ENCODE assay signal across 25 cellular contexts in the genomic region with DNA sequence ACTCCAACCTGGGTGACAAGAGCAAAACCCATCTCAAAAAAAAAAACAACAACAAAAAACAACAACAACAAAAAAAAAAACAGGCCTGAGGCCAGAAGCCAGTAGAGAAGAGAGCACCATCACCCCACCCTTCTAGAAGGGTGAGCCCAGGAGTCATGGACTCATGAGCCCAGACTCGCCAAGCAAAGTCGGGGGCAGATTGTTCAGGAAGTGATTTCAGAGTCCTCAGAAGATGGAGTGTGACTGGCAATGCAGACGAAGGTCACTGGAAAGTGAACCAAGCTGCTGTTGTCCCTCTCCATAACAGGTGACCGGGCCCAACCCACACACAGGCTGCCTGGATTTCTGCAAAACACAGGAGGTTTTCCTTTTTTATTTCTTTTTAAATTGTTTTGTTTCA. TPM values are rescaled to one million over a fixed set of nuclear protein-coding genes. Genes with fewer than 3 reads are reported as not detected.
"Had no signal": no experiment of that assay in that cellular context is flagged by ENCODE, and none has a peak within 500 bp of the region (broad histone marks: within the 10 kb centered on the region; RNA-seq: fewer than 3 reads in every experiment).

No MANE protein-coding gene starts in this region.

- DNase-seq: activated CD4-positive, alpha-beta memory T cell treated with anti-CD3 and anti-CD28 coated beads for 36 hours; activated CD4-positive, alpha-beta T cell treated with anti-CD3 and anti-CD28 coated beads, Interleukin-2, amount 10 ng/mL, durations not matched to agents 7 days and 5 days; activated CD4-positive, CD25-positive, alpha-beta regulatory T cell; activated CD8-positive, alpha-beta memory T cell treated with anti-CD3 and anti-CD28 coated beads for 24 hours; activated gamma-delta T cell; activated naive CD4-positive, alpha-beta T cell treated with anti-CD3 and anti-CD28 coated beads, Interleukin-2, amount 10 ng/mL, durations not matched to agents 7 days and 5 days; activated naive CD8-positive, alpha-beta T cell treated with anti-CD3 and anti-CD28 coated beads, Interleukin-2, amount 10 ng/mL, durations not matched to agents 7 days and 5 days; activated T-cell treated with anti-CD3 and anti-CD28 coated beads, Interleukin-2, amount 50 U/mL, for 4 hours; adrenal gland; anterior cingulate cortex; caudate nucleus; MM.1S; NCI-H1105 treated with DMSO at 0.1 percent for 48 hours; NCI-H1436 treated with DMSO at 0.1 percent for 48 hours; NCI-H187; NCI-H2081; NCI-H446 treated with DMSO at 0.1 percent for 48 hours; NCI-H524 treated with DMSO at 0.1 percent for 48 hours; NCI-H82; SIG-M5; T-helper 2 cell; T1000 had no signal

- H3K4me1 Mint-ChIP-seq: activated CD4-positive, alpha-beta T cell treated with anti-CD3 and anti-CD28 coated beads, Interleukin-2, amount 10 ng/mL, durations not matched to agents 7 days and 5 days; activated naive CD4-positive, alpha-beta T cell treated with anti-CD3 and anti-CD28 coated beads, Interleukin-2, amount 10 ng/mL, durations not matched to agents 7 days and 5 days; activated naive CD8-positive, alpha-beta T cell treated with anti-CD3 and anti-CD28 coated beads, Interleukin-2, amount 10 ng/mL, durations not matched to agents 7 days and 5 days had no signal

- H3K27ac ChIP-seq: adrenal gland, breast epithelium had no signal

- ATAC-seq: activated T-cell treated with anti-CD3 and anti-CD28 coated beads, Interleukin-2, amount 50 U/mL, for 4 hours had no signal

- H3K4me3 Mint-ChIP-seq: activated CD4-positive, alpha-beta memory T cell treated with anti-CD3 and anti-CD28 coated beads for 36 hours; activated CD4-positive, alpha-beta T cell treated with anti-CD3 and anti-CD28 coated beads, Interleukin-2, amount 10 ng/mL, durations not matched to agents 7 days and 5 days; activated naive CD4-positive, alpha-beta T cell treated with anti-CD3 and anti-CD28 coated beads, Interleukin-2, amount 10 ng/mL, durations not matched to agents 7 days and 5 days; activated naive CD8-positive, alpha-beta T cell treated with anti-CD3 and anti-CD28 coated beads, Interleukin-2, amount 10 ng/mL, durations not matched to agents 7 days and 5 days; activated T-cell treated with anti-CD3 and anti-CD28 coated beads, Interleukin-2, amount 50 U/mL, for 4 hours had no signal

- H3K4me3 ChIP-seq: adrenal gland, breast epithelium had no signal

- H3K9me3 Mint-ChIP-seq: activated CD4-positive, alpha-beta memory T cell treated with anti-CD3 and anti-CD28 coated beads for 36 hours; activated CD4-positive, alpha-beta T cell treated with anti-CD3 and anti-CD28 coated beads, Interleukin-2, amount 10 ng/mL, durations not matched to agents 7 days and 5 days; activated naive CD4-positive, alpha-beta T cell treated with anti-CD3 and anti-CD28 coated beads, Interleukin-2, amount 10 ng/mL, durations not matched to agents 7 days and 5 days; activated naive CD8-positive, alpha-beta T cell treated with anti-CD3 and anti-CD28 coated beads, Interleukin-2, amount 10 ng/mL, durations not matched to agents 7 days and 5 days; activated T-cell treated with anti-CD3 and anti-CD28 coated beads, Interleukin-2, amount 50 U/mL, for 4 hours had no signal

- H3K27ac Mint-ChIP-seq: activated CD4-positive, alpha-beta memory T cell treated with anti-CD3 and anti-CD28 coated beads for 36 hours; activated CD4-positive, alpha-beta T cell treated with anti-CD3 and anti-CD28 coated beads, Interleukin-2, amount 10 ng/mL, durations not matched to agents 7 days and 5 days; activated naive CD4-positive, alpha-beta T cell treated with anti-CD3 and anti-CD28 coated beads, Interleukin-2, amount 10 ng/mL, durations not matched to agents 7 days and 5 days; activated naive CD8-positive, alpha-beta T cell treated with anti-CD3 and anti-CD28 coated beads, Interleukin-2, amount 10 ng/mL, durations not matched to agents 7 days and 5 days had no signal

- H3K36me3 Mint-ChIP-seq: activated CD4-positive, alpha-beta memory T cell treated with anti-CD3 and anti-CD28 coated beads for 36 hours; activated naive CD4-positive, alpha-beta T cell treated with anti-CD3 and anti-CD28 coated beads, Interleukin-2, amount 10 ng/mL, durations not matched to agents 7 days and 5 days; activated naive CD8-positive, alpha-beta T cell treated with anti-CD3 and anti-CD28 coated beads, Interleukin-2, amount 10 ng/mL, durations not matched to agents 7 days and 5 days had no signal

- H3K36me3 ChIP-seq: adrenal gland, breast epithelium had no signal

- FAIRE-seq: RCC 7860, TTC549 had no signal

- H3K4me1 ChIP-seq: breast epithelium had no signal

- H3K9me3 ChIP-seq: adrenal gland, breast epithelium had no signal

- H3K27me3 ChIP-seq: adrenal gland, breast epithelium had no signal

RNA-seq across cellular contexts. Expression of a gene that starts 9.0 kb away (rescaled TPM):
- total RNA-seq: activated CD4-positive, alpha-beta memory T cell treated with anti-CD3 and anti-CD28 coated beads for 36 hours; activated CD4-positive, alpha-beta T cell treated with anti-CD3 and anti-CD28 coated beads, Interleukin-2, amount 10 ng/mL, durations not matched to agents 7 days and 5 days; activated naive CD8-positive, alpha-beta T cell treated with anti-CD3 and anti-CD28 coated beads, Interleukin-2, amount 10 ng/mL, durations not matched to agents 7 days and 5 days; activated T-cell treated with anti-CD3 and anti-CD28 coated beads, Interleukin-2, amount 50 U/mL, for 4 hours; adrenal gland had no signal
